In the genomic region with DNA sequence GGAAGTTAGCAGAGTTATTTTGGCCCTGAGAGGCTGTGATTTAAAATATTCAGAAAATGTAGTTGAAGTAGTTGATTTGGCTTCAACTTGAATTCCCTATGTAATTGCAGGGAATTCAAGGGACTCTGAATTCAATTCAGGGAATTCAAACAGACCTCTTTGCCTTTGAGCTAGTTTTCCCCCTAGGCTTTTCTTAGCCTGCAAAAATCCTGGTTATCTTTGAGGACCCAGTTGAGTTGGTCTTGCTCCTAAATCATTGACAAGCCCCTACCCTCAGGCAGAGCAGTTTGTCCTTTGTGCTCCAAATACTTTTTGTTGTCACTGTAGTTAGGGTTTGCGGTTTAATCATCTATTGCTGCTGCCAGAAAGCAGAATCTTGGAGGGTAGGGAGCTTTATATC, we compare ENCODE assay signal across 21 cellular contexts.
"Had no signal": no experiment of that assay in that cellular context is flagged by ENCODE, and none has a peak within 500 bp of the region (broad histone marks: within the 10 kb centered on the region; RNA-seq: fewer than 3 reads in every experiment).

No MANE protein-coding gene starts in this region.

- H3K4me1 ChIP-seq: gastrocnemius medialis, prostate gland, right lobe of liver, upper lobe of left lung had no signal

- H3K9me3 Mint-ChIP-seq: activated B cell treated with CpG ODN at 0.5 μM for 24 hours; dendritic cell treated with granulocyte-macrophage colony-stimulating factor and Interleukin-4, amounts not matched to agents 40 ng/mL and 50 ng/mL, for 4 days; memory B cell had no signal

- DNase-seq: activated B cell treated with CpG ODN at 0.5 μM for 24 hours; activated CD4-positive, alpha-beta T cell treated with anti-CD3 and anti-CD28 coated beads, Interleukin-2, amount 10 ng/mL, durations not matched to agents 24 days and 14 days; activated CD8-positive, alpha-beta memory T cell treated with anti-CD3 and anti-CD28 coated beads, Interleukin-2, amount 50 U/mL, for 48 hours; activated gamma-delta T cell; activated T-cell treated with anti-CD3 and anti-CD28 coated beads, Interleukin-2, amount 50 U/mL, for 72 hours; amygdala; brain microvascular endothelial cell; gastrocnemius medialis; left lung; nephron progenitor cell; right lobe of liver; stimulated activated CD4-positive, alpha-beta T cell treated with anti-CD3 and anti-CD28 coated beads, Interleukin-4, amount 100 ng/mL, for 4 hours; stimulated activated CD8-positive, alpha-beta memory T cell treated with anti-CD3 and anti-CD28 coated beads, Interleukin-4, amount 100 ng/mL, for 48 hours; stimulated activated naive CD8-positive, alpha-beta T cell treated with anti-CD3 and anti-CD28 coated beads, Interleukin-15, Interleukin-2, amounts not matched to agents 100 U/mL and 50 U/mL, for 24 hours; upper lobe of left lung had no signal

- H3K27me3 Mint-ChIP-seq: activated B cell treated with CpG ODN at 0.5 μM for 24 hours; activated CD4-positive, alpha-beta T cell treated with anti-CD3 and anti-CD28 coated beads, Interleukin-2, amount 10 ng/mL, durations not matched to agents 24 days and 14 days; dendritic cell treated with granulocyte-macrophage colony-stimulating factor and Interleukin-4, amounts not matched to agents 40 ng/mL and 50 ng/mL, for 4 days; memory B cell had no signal

- H3K27ac Mint-ChIP-seq: activated B cell treated with CpG ODN at 0.5 μM for 24 hours; activated CD4-positive, alpha-beta T cell treated with anti-CD3 and anti-CD28 coated beads, Interleukin-2, amount 10 ng/mL, durations not matched to agents 24 days and 14 days; activated naive CD4-positive, alpha-beta T cell treated with anti-CD3 and anti-CD28 coated beads, Interleukin-2, amount 50 U/mL, for 72 hours; activated T-cell treated with anti-CD3 and anti-CD28 coated beads, Interleukin-2, amount 50 U/mL, for 72 hours; dendritic cell treated with granulocyte-macrophage colony-stimulating factor and Interleukin-4, amounts not matched to agents 40 ng/mL and 50 ng/mL, for 4 days; memory B cell; nephron progenitor cell; T-helper 1 cell treated with Interleukin-12 subunit alpha and Interleukin-12 subunit beta and Interleukin-4 antibody, amounts not matched to agents 30 μg/mL and 1 μg/mL, for 36 hours had no signal

- H3K4me3 ChIP-seq: gastrocnemius medialis, left lung, prostate gland, right lobe of liver, smooth muscle cell, upper lobe of left lung had no signal

- H3K4me3 Mint-ChIP-seq: activated CD4-positive, alpha-beta T cell treated with anti-CD3 and anti-CD28 coated beads, Interleukin-2, amount 10 ng/mL, durations not matched to agents 24 days and 14 days; activated T-cell treated with anti-CD3 and anti-CD28 coated beads, Interleukin-2, amount 50 U/mL, for 72 hours; dendritic cell treated with granulocyte-macrophage colony-stimulating factor and Interleukin-4, amounts not matched to agents 40 ng/mL and 50 ng/mL, for 4 days; memory B cell; nephron progenitor cell; T-helper 1 cell treated with Interleukin-12 subunit alpha and Interleukin-12 subunit beta and Interleukin-4 antibody, amounts not matched to agents 30 μg/mL and 1 μg/mL, for 36 hours had no signal

- ATAC-seq: activated naive CD4-positive, alpha-beta T cell treated with anti-CD3 and anti-CD28 coated beads, Interleukin-2, amount 50 U/mL, for 72 hours; activated T-cell treated with anti-CD3 and anti-CD28 coated beads, Interleukin-2, amount 50 U/mL, for 72 hours; gastrocnemius medialis; left lung; right lobe of liver; stimulated activated naive CD8-positive, alpha-beta T cell treated with anti-CD3 and anti-CD28 coated beads, Interleukin-15, Interleukin-2, amounts not matched to agents 100 U/mL and 50 U/mL, for 24 hours had no signal

- H3K4me1 Mint-ChIP-seq: activated CD4-positive, alpha-beta T cell treated with anti-CD3 and anti-CD28 coated beads, Interleukin-2, amount 10 ng/mL, durations not matched to agents 24 days and 14 days had no signal

- H3K27me3 ChIP-seq: brain microvascular endothelial cell, gastrocnemius medialis, left lung, right lobe of liver, upper lobe of left lung had no signal

- H3K27ac ChIP-seq: brain microvascular endothelial cell, gastrocnemius medialis, left lung, prostate gland, right lobe of liver, upper lobe of left lung had no signal

- H3K36me3 ChIP-seq: brain microvascular endothelial cell, gastrocnemius medialis, left lung, prostate gland, right lobe of liver, upper lobe of left lung had no signal

- H3K9me3 ChIP-seq: gastrocnemius medialis, left lung, prostate gland, right lobe of liver, upper lobe of left lung had no signal
